In the genomic region with DNA sequence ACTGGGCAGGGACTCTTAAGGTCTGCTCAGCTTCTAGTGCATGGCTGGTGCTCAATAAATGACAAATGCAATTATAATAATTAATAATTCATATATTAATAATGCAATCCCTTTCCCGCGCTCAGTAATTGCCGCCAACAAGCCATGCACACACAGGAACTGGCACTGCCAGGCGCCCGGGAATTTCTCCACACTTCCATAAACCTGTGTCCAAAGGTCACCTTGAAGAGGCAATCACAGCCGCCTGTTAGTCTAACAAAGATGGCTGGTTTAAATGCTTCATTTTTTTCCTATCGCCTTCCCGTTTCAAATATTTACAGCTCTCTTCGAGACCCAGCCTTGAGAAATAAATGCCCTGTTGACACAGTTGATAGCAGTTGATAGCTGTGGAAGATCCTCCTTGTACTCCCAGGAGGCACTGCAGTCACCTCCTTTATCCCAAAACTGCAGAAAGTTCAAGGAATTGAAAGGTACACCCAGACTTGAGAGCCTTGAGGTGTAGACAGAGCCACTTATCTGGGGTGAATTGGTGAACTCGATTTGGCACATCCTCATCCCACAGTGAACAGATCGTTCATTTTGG, we compare ENCODE assay signal across 1 cellular context.
TF ChIP-seq lines count a peak whose summit lies in the region.

No MANE protein-coding gene starts in this region.

TF ChIP-seq in HepG2, 621 proteins besides CTCF, POLR2A, EP300 and RAD21 (continued from another document and continues in another):
- TF ChIP-seq ZNF282 (IDR thresholded peaks at IDR 0.05; ENCODE audit: partially characterized antibody) (no peak), FOXA1 (IDR thresholded peaks at IDR 0.05) (no peak), FOXA1 (CRISPR knock-in tag; IDR thresholded peaks at IDR 0.05) (peak; percentile 56; the same call in 1 of the 2 replicates), AGO2 (optimal IDR thresholded peaks at IDR 0.05; ENCODE audit: low read depth, low read length) (no peak), ZNF83 (CRISPR knock-in tag; IDR thresholded peaks at IDR 0.05; ENCODE audit: borderline replicate concordance) (no peak), RERE (CRISPR knock-in tag; IDR thresholded peaks at IDR 0.05; ENCODE audit: low read depth) (no peak), MZF1 (CRISPR knock-in tag; IDR thresholded peaks at IDR 0.05; ENCODE audit: borderline replicate concordance) (no peak), ZFP36L1 (CRISPR knock-in tag; IDR thresholded peaks at IDR 0.05) (no peak), ELF1 (CRISPR knock-in tag; IDR thresholded peaks at IDR 0.05) (0 out of 2 replicates have a peak, but pooled peaks have one; percentile 9), KLF16 (CRISPR knock-in tag; IDR thresholded peaks at IDR 0.05) (no peak), ZNF557 (CRISPR knock-in tag; IDR thresholded peaks at IDR 0.05) (no peak), KMT2B (CRISPR knock-in tag; IDR thresholded peaks at IDR 0.05) (no peak), RFX3 (CRISPR knock-in tag; IDR thresholded peaks at IDR 0.05) (no peak), HIVEP1 (CRISPR knock-in tag; IDR thresholded peaks at IDR 0.05) (no peak), ZC3H4 (CRISPR knock-in tag; IDR thresholded peaks at IDR 0.05; ENCODE audit: borderline replicate concordance) (no peak), ZFP36L2 (CRISPR knock-in tag; IDR thresholded peaks at IDR 0.05) (no peak), ZZZ3 (CRISPR knock-in tag; IDR thresholded peaks at IDR 0.05; ENCODE audit: borderline replicate concordance) (no peak), ARHGAP35 (CRISPR knock-in tag; IDR thresholded peaks at IDR 0.05; ENCODE audit: borderline replicate concordance) (no peak), CCDC6 (CRISPR knock-in tag; IDR thresholded peaks at IDR 0.05) (no peak), ZNF484 (CRISPR knock-in tag; IDR thresholded peaks at IDR 0.05; ENCODE audit: borderline replicate concordance, low read depth) (no peak), RAD51 (IDR thresholded peaks at IDR 0.05; ENCODE audit: borderline replicate concordance) (no peak), ARNTL (CRISPR knock-in tag; IDR thresholded peaks at IDR 0.05) (no peak), NONO (IDR thresholded peaks at IDR 0.05) (no peak), NONO (CRISPR knock-in tag; conservative IDR thresholded peaks at IDR 0.05) (no peak), TARDBP (CRISPR knock-in tag; IDR thresholded peaks at IDR 0.05) (0 out of 2 replicates have a peak, but pooled peaks have one; percentile 24), SAFB2 (CRISPR knock-in tag; IDR thresholded peaks at IDR 0.05; ENCODE audit: borderline replicate concordance, low read depth) (no peak), MBD4 (IDR thresholded peaks at IDR 0.05; ENCODE audit: borderline replicate concordance, low read length) (no peak), ZNF558 (CRISPR knock-in tag; IDR thresholded peaks at IDR 0.05; ENCODE audit: borderline replicate concordance) (no peak), ELF4 (CRISPR knock-in tag; IDR thresholded peaks at IDR 0.05; ENCODE audit: borderline replicate concordance) (no peak), ZNF850 (CRISPR knock-in tag; conservative IDR thresholded peaks at IDR 0.05) (no peak), ZNF660 (CRISPR knock-in tag; IDR thresholded peaks at IDR 0.05; ENCODE audit: borderline replicate concordance, low read depth) (no peak), ZNF124 (CRISPR knock-in tag; IDR thresholded peaks at IDR 0.05) (0 out of 2 replicates have a peak, but pooled peaks have one; percentile 54), JUN (CRISPR knock-in tag; IDR thresholded peaks at IDR 0.05) (no peak), DDIT3 (CRISPR knock-in tag; IDR thresholded peaks at IDR 0.05) (no peak), RELA (CRISPR knock-in tag; IDR thresholded peaks at IDR 0.05) (no peak), ZNF350 (CRISPR knock-in tag; IDR thresholded peaks at IDR 0.05; ENCODE audit: borderline replicate concordance, low read depth) (no peak), ZIK1 (CRISPR knock-in tag; IDR thresholded peaks at IDR 0.05; ENCODE audit: borderline replicate concordance, low read depth) (no peak)
- TF ChIP-seq, protein P1, sequence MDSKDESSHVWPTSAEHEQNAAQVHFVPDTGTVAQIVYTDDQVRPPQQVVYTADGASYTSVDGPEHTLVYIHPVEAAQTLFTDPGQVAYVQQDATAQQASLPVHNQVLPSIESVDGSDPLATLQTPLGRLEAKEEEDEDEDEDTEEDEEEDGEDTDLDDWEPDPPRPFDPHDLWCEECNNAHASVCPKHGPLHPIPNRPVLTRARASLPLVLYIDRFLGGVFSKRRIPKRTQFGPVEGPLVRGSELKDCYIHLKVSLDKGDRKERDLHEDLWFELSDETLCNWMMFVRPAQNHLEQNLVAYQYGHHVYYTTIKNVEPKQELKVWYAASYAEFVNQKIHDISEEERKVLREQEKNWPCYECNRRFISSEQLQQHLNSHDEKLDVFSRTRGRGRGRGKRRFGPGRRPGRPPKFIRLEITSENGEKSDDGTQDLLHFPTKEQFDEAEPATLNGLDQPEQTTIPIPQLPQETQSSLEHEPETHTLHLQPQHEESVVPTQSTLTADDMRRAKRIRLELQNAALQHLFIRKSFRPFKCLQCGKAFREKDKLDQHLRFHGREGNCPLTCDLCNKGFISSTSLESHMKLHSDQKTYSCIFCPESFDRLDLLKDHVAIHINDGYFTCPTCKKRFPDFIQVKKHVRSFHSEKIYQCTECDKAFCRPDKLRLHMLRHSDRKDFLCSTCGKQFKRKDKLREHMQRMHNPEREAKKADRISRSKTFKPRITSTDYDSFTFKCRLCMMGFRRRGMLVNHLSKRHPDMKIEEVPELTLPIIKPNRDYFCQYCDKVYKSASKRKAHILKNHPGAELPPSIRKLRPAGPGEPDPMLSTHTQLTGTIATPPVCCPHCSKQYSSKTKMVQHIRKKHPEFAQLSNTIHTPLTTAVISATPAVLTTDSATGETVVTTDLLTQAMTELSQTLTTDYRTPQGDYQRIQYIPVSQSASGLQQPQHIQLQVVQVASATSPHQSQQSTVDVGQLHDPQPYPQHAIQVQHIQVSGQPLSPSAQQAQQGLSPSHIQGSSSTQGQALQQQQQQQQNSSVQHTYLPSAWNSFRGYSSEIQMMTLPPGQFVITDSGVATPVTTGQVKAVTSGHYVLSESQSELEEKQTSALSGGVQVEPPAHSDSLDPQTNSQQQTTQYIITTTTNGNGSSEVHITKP (CRISPR knock-in tag; IDR thresholded peaks at IDR 0.05; ENCODE audit: low read depth): no peak
- TF ChIP-seq, protein P2, sequence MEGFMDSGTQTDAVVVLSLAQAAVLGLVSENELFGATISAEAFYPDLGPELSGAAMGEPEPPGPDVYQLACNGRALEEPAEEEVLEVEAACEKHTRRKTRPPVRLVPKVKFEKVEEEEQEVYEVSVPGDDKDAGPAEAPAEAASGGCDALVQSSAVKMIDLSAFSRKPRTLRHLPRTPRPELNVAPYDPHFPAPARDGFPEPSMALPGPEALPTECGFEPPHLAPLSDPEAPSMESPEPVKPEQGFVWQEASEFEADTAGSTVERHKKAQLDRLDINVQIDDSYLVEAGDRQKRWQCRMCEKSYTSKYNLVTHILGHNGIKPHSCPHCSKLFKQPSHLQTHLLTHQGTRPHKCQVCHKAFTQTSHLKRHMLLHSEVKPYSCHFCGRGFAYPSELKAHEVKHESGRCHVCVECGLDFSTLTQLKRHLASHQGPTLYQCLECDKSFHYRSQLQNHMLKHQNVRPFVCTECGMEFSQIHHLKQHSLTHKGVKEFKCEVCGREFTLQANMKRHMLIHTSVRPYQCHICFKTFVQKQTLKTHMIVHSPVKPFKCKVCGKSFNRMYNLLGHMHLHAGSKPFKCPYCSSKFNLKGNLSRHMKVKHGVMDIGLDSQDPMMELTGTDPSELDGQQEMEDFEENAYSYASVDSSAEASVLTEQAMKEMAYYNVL (CRISPR knock-in tag; IDR thresholded peaks at IDR 0.05; ENCODE audit: borderline replicate concordance): no peak
- TF ChIP-seq, protein P3, sequence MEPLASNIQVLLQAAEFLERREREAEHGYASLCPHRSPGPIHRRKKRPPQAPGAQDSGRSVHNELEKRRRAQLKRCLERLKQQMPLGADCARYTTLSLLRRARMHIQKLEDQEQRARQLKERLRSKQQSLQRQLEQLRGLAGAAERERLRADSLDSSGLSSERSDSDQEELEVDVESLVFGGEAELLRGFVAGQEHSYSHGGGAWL (CRISPR knock-in tag; IDR thresholded peaks at IDR 0.05): no peak
- TF ChIP-seq, protein P4, sequence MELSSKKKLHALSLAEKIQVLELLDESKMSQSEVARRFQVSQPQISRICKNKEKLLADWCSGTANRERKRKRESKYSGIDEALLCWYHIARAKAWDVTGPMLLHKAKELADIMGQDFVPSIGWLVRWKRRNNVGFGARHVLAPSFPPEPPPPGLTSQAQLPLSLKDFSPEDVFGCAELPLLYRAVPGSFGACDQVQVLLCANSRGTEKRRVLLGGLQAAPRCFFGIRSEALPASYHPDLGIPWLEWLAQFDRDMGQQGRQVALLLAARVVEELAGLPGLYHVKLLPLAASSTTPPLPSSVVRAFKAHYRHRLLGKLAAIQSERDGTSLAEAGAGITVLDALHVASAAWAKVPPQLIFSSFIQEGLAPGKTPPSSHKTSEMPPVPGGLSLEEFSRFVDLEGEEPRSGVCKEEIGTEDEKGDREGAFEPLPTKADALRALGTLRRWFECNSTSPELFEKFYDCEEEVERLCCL (CRISPR knock-in tag; IDR thresholded peaks at IDR 0.05; ENCODE audit: borderline replicate concordance): no peak
- TF ChIP-seq, protein P5, sequence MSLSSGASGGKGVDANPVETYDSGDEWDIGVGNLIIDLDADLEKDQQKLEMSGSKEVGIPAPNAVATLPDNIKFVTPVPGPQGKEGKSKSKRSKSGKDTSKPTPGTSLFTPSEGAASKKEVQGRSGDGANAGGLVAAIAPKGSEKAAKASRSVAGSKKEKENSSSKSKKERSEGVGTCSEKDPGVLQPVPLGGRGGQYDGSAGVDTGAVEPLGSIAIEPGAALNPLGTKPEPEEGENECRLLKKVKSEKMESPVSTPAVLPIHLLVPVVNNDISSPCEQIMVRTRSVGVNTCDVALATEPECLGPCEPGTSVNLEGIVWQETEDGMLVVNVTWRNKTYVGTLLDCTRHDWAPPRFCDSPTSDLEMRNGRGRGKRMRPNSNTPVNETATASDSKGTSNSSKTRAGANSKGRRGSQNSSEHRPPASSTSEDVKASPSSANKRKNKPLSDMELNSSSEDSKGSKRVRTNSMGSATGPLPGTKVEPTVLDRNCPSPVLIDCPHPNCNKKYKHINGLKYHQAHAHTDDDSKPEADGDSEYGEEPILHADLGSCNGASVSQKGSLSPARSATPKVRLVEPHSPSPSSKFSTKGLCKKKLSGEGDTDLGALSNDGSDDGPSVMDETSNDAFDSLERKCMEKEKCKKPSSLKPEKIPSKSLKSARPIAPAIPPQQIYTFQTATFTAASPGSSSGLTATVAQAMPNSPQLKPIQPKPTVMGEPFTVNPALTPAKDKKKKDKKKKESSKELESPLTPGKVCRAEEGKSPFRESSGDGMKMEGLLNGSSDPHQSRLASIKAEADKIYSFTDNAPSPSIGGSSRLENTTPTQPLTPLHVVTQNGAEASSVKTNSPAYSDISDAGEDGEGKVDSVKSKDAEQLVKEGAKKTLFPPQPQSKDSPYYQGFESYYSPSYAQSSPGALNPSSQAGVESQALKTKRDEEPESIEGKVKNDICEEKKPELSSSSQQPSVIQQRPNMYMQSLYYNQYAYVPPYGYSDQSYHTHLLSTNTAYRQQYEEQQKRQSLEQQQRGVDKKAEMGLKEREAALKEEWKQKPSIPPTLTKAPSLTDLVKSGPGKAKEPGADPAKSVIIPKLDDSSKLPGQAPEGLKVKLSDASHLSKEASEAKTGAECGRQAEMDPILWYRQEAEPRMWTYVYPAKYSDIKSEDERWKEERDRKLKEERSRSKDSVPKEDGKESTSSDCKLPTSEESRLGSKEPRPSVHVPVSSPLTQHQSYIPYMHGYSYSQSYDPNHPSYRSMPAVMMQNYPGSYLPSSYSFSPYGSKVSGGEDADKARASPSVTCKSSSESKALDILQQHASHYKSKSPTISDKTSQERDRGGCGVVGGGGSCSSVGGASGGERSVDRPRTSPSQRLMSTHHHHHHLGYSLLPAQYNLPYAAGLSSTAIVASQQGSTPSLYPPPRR (CRISPR knock-in tag; IDR thresholded peaks at IDR 0.05; ENCODE audit: borderline replicate concordance): no peak
